In the genomic region with DNA sequence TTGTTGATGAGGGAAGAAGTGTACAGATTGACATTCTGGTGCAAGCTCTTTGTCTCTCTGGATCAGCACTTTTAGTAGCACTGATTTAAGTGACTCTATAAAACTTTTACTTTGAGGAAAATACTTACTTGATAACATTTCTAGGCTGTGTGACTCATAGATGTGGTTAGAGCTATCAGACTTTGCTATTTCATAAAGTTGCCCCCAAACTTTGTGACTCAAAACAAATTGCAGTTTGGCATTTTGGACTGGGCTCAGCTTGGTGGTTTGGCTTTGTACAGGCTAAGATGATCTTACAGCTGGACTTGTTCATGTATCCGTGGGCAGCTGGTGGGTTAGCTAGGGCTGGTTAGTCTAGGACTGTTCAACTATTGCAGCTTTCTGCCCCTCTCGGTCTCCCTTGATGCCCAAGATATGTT, we compare ENCODE assay signal across 12 cellular contexts. TPM values are rescaled to one million over a fixed set of nuclear protein-coding genes. Genes with fewer than 3 reads are reported as not detected.
DNase-seq lines count a peak whose midpoint lies in the region; ATAC-seq and TF ChIP-seq lines count a peak whose summit lies in the region.
"Had no signal": no experiment of that assay in that cellular context is flagged by ENCODE, and none has a peak within 500 bp of the region (broad histone marks: within the 10 kb centered on the region; RNA-seq: fewer than 3 reads in every experiment).

No MANE protein-coding gene starts in this region.

- H3K9me3 Mint-ChIP-seq in activated CD8-positive, alpha-beta memory T cell treated with anti-CD3 and anti-CD28 coated beads, Interleukin-2, amount 10 ng/mL, durations not matched to agents 7 days and 5 days (ENCODE audit: low read depth), result no peaks in the 10 kb centered on the region
- H3K9me3 Mint-ChIP-seq: memory B cell had no signal

- ATAC-seq in activated CD8-positive, alpha-beta memory T cell treated with anti-CD3 and anti-CD28 coated beads, Interleukin-2, amount 10 ng/mL, durations not matched to agents 7 days and 5 days, result peak; percentile 20
- ATAC-seq: stimulated activated naive B cell treated with anti-CD40 and anti-IgM and Interleukin-4, amounts not matched to agents 10 μg/mL and 1 μg/mL and 100 μg/mL, for 72 hours had no signal

- CTCF ChIA-PET in AG04449 (lab: Yijun Ruan, JAX), result interaction anchor here (1.0 to 5.3 kb wide), 2 partner anchors 12 to 15 kb away, joined by 3 to 55 read pairs; no protein-coding TSS in a partner anchor
- CTCF ChIA-PET in activated CD8-positive, alpha-beta memory T cell treated with anti-CD3 and anti-CD28 coated beads, Interleukin-2, amount 10 ng/mL, durations not matched to agents 7 days and 5 days (lab: Charles Lee), result interaction anchor here (1.2 kb wide), 1 partner anchor 15 kb away, joined by 3 read pairs; no protein-coding TSS in a partner anchor

- no peak for TF ChIP-seq POLR2A in esophagus muscularis mucosa (IDR thresholded peaks at IDR 0.05; ENCODE audit: low read depth)

- no peak overlapping the region for H3K27ac Mint-ChIP-seq in activated CD8-positive, alpha-beta memory T cell treated with anti-CD3 and anti-CD28 coated beads, Interleukin-2, amount 10 ng/mL, durations not matched to agents 7 days and 5 days
- H3K27ac Mint-ChIP-seq: memory B cell; stimulated activated naive B cell treated with anti-CD40 and anti-IgM and Interleukin-4, amounts not matched to agents 10 μg/mL and 1 μg/mL and 100 μg/mL, for 72 hours had no signal

- DNase-seq in AG04449 (ENCODE audit: low read depth, low spot score) (peak; percentile 64), H4 (ENCODE audit: low spot score) (peak; percentile 42), foreskin fibroblast (peak; percentile 82 to 89), NCI-H2196 treated with DMSO at 0.1 percent for 48 hours (lab: John Stamatoyannopoulos, UW; ENCODE audit: unreplicated experiment) (no peak), esophagus muscularis mucosa (ENCODE audit: extremely low spot score) (no peak)
- no peak for DNase-seq in activated CD8-positive, alpha-beta memory T cell treated with anti-CD3 and anti-CD28 coated beads, Interleukin-2, amount 10 ng/mL, durations not matched to agents 7 days and 5 days
- DNase-seq in central memory CD4-positive, alpha-beta T cell, result no peak
- no peak for DNase-seq in activated naive CD4-positive, alpha-beta T cell treated with Interleukin-2 at 50 U/mL for 16 hours
- DNase-seq: amygdala; stimulated activated naive B cell treated with anti-CD40 and anti-IgM and Interleukin-4, amounts not matched to agents 10 μg/mL and 1 μg/mL and 100 μg/mL, for 72 hours had no signal

- peaks cover 2% of the 10 kb centered on the region for H3K36me3 Mint-ChIP-seq in activated CD8-positive, alpha-beta memory T cell treated with anti-CD3 and anti-CD28 coated beads, Interleukin-2, amount 10 ng/mL, durations not matched to agents 7 days and 5 days

- H3K4me3 Mint-ChIP-seq in activated CD8-positive, alpha-beta memory T cell treated with anti-CD3 and anti-CD28 coated beads, Interleukin-2, amount 10 ng/mL, durations not matched to agents 7 days and 5 days, result no peak overlapping the region
- H3K4me3 Mint-ChIP-seq: memory B cell; stimulated activated naive B cell treated with anti-CD40 and anti-IgM and Interleukin-4, amounts not matched to agents 10 μg/mL and 1 μg/mL and 100 μg/mL, for 72 hours had no signal

- no peak for TF ChIP-seq EP300 in esophagus muscularis mucosa (IDR thresholded peaks at IDR 0.05)

- H3K36me3 ChIP-seq in esophagus muscularis mucosa, result no peaks in the 10 kb centered on the region

- H3K27me3 Mint-ChIP-seq in activated CD8-positive, alpha-beta memory T cell treated with anti-CD3 and anti-CD28 coated beads, Interleukin-2, amount 10 ng/mL, durations not matched to agents 7 days and 5 days, result peaks cover 7% of the 10 kb centered on the region
- H3K27me3 Mint-ChIP-seq: memory B cell; stimulated activated naive B cell treated with anti-CD40 and anti-IgM and Interleukin-4, amounts not matched to agents 10 μg/mL and 1 μg/mL and 100 μg/mL, for 72 hours had no signal

- 85% methylated on average over 2 of the region's 2 CpGs for WGBS in esophagus muscularis mucosa

- H3K4me1 Mint-ChIP-seq in activated CD8-positive, alpha-beta memory T cell treated with anti-CD3 and anti-CD28 coated beads, Interleukin-2, amount 10 ng/mL, durations not matched to agents 7 days and 5 days, result peaks cover 20% of the 10 kb centered on the region
- H3K4me1 Mint-ChIP-seq: memory B cell; stimulated activated naive B cell treated with anti-CD40 and anti-IgM and Interleukin-4, amounts not matched to agents 10 μg/mL and 1 μg/mL and 100 μg/mL, for 72 hours had no signal

- H3K4me3 ChIP-seq in AG04449 (ENCODE audit: low read depth, low read length) (no peak overlapping the region), foreskin fibroblast (ENCODE audit: low read depth in 1 of 2, low read length in 2 of 2) (no peak overlapping the region), esophagus muscularis mucosa (no peak overlapping the region)

- POLR2A ChIA-PET in AG04449 (lab: Yijun Ruan, JAX), result interaction anchor here (0.6 to 2.5 kb wide), 7 partner anchors 9 to 48 kb away, joined by 3 to 11 read pairs (median 8); partner anchors contain the start of gene GLS

- H3K27ac ChIP-seq in esophagus muscularis mucosa (replicated peaks in 1 of 4), result no peak overlapping the region
- H3K27ac ChIP-seq: VCaP had no signal

- intact Hi-C loops in esophagus muscularis mucosa (cut with DNase I), result no loop called here

- no peaks in the 10 kb centered on the region for H3K27me3 ChIP-seq in esophagus muscularis mucosa

- TF ChIP-seq CTCF in AG04449 (IDR thresholded peaks at IDR 0.05; ENCODE audit: insufficient read depth, low read length, missing control alignments) (no peak), foreskin fibroblast (IDR thresholded peaks at IDR 0.05; ENCODE audit: low read depth, low read length) (no peak), esophagus muscularis mucosa (IDR thresholded peaks at IDR 0.05) (no peak)

- H3K9me3 ChIP-seq in esophagus muscularis mucosa, result no peaks in the 10 kb centered on the region

- H3K4me1 ChIP-seq in esophagus muscularis mucosa, result peaks cover 0 to 33% (median 16%) of the 10 kb centered on the region in 4 donors

RNA-seq across cellular contexts. Expression of gene GLS, which starts 42.1 kb away (rescaled TPM):
- 39.0 and 40.2 TPM in 2 replicates for total RNA-seq in H4 (2014; rRNA removed; shearing (Covaris generic))
- 100 to 1,000 TPM; 187 to 191 TPM for total RNA-seq in activated CD8-positive, alpha-beta memory T cell treated with anti-CD3 and anti-CD28 coated beads, Interleukin-2, amount 10 ng/mL, durations not matched to agents 7 days and 5 days
- 100 to 1,000 TPM in 1 of 4 donors, 10 to 100 TPM in 3; 93.6 to 125 (median 94.0) TPM for total RNA-seq in esophagus muscularis mucosa

Comparison
In these comparisons a context has a peak if more than half of its experiments do, and no peak if none do; other contexts are left out.
1. DNase-seq: peak in AG04449 (single experiment), H4 (single experiment) and foreskin fibroblast (2 of 2); none in activated CD8-positive, alpha-beta memory T cell treated with anti-CD3 and anti-CD28 coated beads, Interleukin-2, amount 10 ng/mL, durations not matched to agents 7 days and 5 days (single experiment), NCI-H2196 treated with DMSO at 0.1 percent for 48 hours (single experiment), esophagus muscularis mucosa (single experiment), central memory CD4-positive, alpha-beta T cell (single experiment) and activated naive CD4-positive, alpha-beta T cell treated with Interleukin-2 at 50 U/mL for 16 hours (single experiment).